Comparison of ENCODE assay signal across 19 cellular contexts in the genomic region with DNA sequence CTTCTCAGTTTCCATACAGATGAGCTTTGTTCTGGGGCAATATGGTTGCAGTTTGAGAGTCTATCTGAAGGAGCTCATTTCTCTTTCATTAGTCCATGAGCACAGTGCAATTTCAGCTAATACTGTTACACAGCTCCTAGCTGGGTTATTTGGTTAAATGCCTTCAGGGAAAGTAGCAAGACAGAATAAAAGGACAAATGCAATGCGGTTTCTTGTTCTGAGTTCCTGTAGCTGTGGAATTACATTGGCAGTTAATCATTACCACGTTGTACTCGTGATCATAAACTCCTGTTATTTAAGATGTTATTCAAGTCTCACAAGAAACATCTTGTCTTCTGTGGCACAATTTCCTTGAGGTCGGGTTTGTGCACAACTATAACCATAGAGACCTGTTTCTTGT.
"Had no signal": no experiment of that assay in that cellular context is flagged by ENCODE, and none has a peak within 500 bp of the region (broad histone marks: within the 10 kb centered on the region; RNA-seq: fewer than 3 reads in every experiment).

No MANE protein-coding gene starts in this region.

- ATAC-seq: foreskin keratinocyte; lower lobe of right lung; natural killer cell; right lobe of liver; stimulated activated effector memory CD8-positive, alpha-beta T cell treated with anti-CD3 and anti-CD28 coated beads, Interleukin-12 subunit alpha, Interleukin-12 subunit beta, amount 100 ng/mL, for 72 hours; stimulated activated naive CD8-positive, alpha-beta T cell treated with anti-CD3 and anti-CD28 coated beads, Interleukin-15, Interleukin-2, amounts not matched to agents 100 U/mL and 50 U/mL, for 24 hours had no signal

- H3K4me3 ChIP-seq: esophagus muscularis mucosa, left ventricle myocardium inferior, lower lobe of right lung, neural progenitor cell, ovary, right lobe of liver, suprapubic skin, thyroid gland had no signal

- DNase-seq: cerebellar nuclear complex; effector CD8-positive, alpha-beta T cell; head of caudate nucleus; hippocampal formation; left ventricle myocardium inferior; lower lobe of right lung; natural killer cell; nucleus accumbens; ovary; right lobe of liver; stimulated activated CD4-positive, alpha-beta T cell treated with anti-CD3 and anti-CD28 coated beads, Interleukin-4, amount 100 ng/mL, for 1 hour; stimulated activated CD8-positive, alpha-beta memory T cell treated with anti-CD3 and anti-CD28 coated beads, Interleukin-4, amount 100 ng/mL, for 48 hours; stimulated activated naive CD8-positive, alpha-beta T cell treated with anti-CD3 and anti-CD28 coated beads, Interleukin-15, Interleukin-2, amounts not matched to agents 100 U/mL and 50 U/mL, for 24 hours; thyroid gland had no signal

- H2AFZ ChIP-seq: neural progenitor cell had no signal

- H3K4me2 ChIP-seq: neural progenitor cell had no signal

- H3K4me1 ChIP-seq: esophagus muscularis mucosa, foreskin keratinocyte, left ventricle myocardium inferior, lower lobe of right lung, neural progenitor cell, right lobe of liver, thyroid gland had no signal

- H3K36me3 ChIP-seq: esophagus muscularis mucosa, left ventricle myocardium inferior, lower lobe of right lung, neural progenitor cell, ovary, right lobe of liver, suprapubic skin, thyroid gland had no signal

- H3K27me3 ChIP-seq: neural progenitor cell, ovary, right lobe of liver, suprapubic skin, thyroid gland had no signal

- H3K27ac ChIP-seq: esophagus muscularis mucosa, foreskin keratinocyte, left ventricle myocardium inferior, lower lobe of right lung, neural progenitor cell, ovary, right lobe of liver, suprapubic skin, thyroid gland had no signal

- H3K9ac ChIP-seq: neural progenitor cell had no signal

- H3K9me3 ChIP-seq: left ventricle myocardium inferior, lower lobe of right lung, ovary, right lobe of liver, suprapubic skin, thyroid gland had no signal
